Comparison of ENCODE assay signal across 18 cellular contexts in genomic region chr19:56933014-56933705, GRCh38.
DNase-seq lines count a peak whose midpoint lies in the region; ATAC-seq and TF ChIP-seq lines count a peak whose summit lies in the region.
"Had no signal": no experiment of that assay in that cellular context is flagged by ENCODE, and none has a peak within 500 bp of the region (broad histone marks: within the 10 kb centered on the region; RNA-seq: fewer than 3 reads in every experiment).

No MANE protein-coding gene starts in this region.

- peak overlapping the region; percentile 30 for H3K27ac ChIP-seq in layer of hippocampus (ENCODE audit: low read depth, low read length)
- H3K27ac ChIP-seq: BLaER1, SJSA1 had no signal

- peak; percentile 2 for DNase-seq in DMS79 treated with DMSO at 0.1 percent for 48 hours (lab: John Stamatoyannopoulos, UW)
- no peak for DNase-seq in DMS79 (lab: John Stamatoyannopoulos, UW)
- DNase-seq in amygdala (lab: John Stamatoyannopoulos, UW) = peak in 30 of 56 donors; percentile 1 to 72 (median 20)
- peak; percentile 55 for DNase-seq in retina
- no peak for DNase-seq in nephron progenitor cell
- no peak for DNase-seq in activated T-cell treated with anti-CD3 and anti-CD28 coated beads, Interleukin-2, amount 50 U/mL, for 72 hours
- DNase-seq in foreskin fibroblast = no peak
- DNase-seq: 8988T; CD8-positive, alpha-beta T cell; GF-D8; KG1; NCI-H1694 treated with DMSO at 0.1 percent for 48 hours; NCI-H446 treated with DMSO at 0.1 percent for 48 hours; NCI-H82; PC-3 had no signal

- H3K4me3 ChIP-seq in foreskin fibroblast (ENCODE audit: low read depth in 1 of 2, low read length in 2 of 2) = no peak overlapping the region
- H3K4me3 ChIP-seq: BLaER1, SJSA1 had no signal

- no peaks in the 10 kb centered on the region for H3K27me3 Mint-ChIP-seq in nephron progenitor cell (ENCODE audit: low read depth, poor library complexity)
- no peaks in the 10 kb centered on the region for H3K27me3 Mint-ChIP-seq in activated T-cell treated with anti-CD3 and anti-CD28 coated beads, Interleukin-2, amount 50 U/mL, for 72 hours (ENCODE audit: low read depth)

- ATAC-seq in activated T-cell treated with anti-CD3 and anti-CD28 coated beads, Interleukin-2, amount 50 U/mL, for 72 hours (replicated peaks in 1 of 2) = no peak
- ATAC-seq: CD8-positive, alpha-beta T cell; PC-3 had no signal

- TF ChIP-seq CTCF in nephron progenitor cell (IDR thresholded peaks at IDR 0.05) = no peak
- no peak for TF ChIP-seq CTCF in foreskin fibroblast (IDR thresholded peaks at IDR 0.05; ENCODE audit: low read depth, low read length)

- H3K4me1 Mint-ChIP-seq in nephron progenitor cell = no peaks in the 10 kb centered on the region
- no peaks in the 10 kb centered on the region for H3K4me1 Mint-ChIP-seq in activated T-cell treated with anti-CD3 and anti-CD28 coated beads, Interleukin-2, amount 50 U/mL, for 72 hours (ENCODE audit: low read depth)

- H3K4me3 Mint-ChIP-seq in nephron progenitor cell = no peak overlapping the region
- H3K4me3 Mint-ChIP-seq in activated T-cell treated with anti-CD3 and anti-CD28 coated beads, Interleukin-2, amount 50 U/mL, for 72 hours = no peak overlapping the region
- H3K4me3 Mint-ChIP-seq: CD8-positive, alpha-beta T cell had no signal

- no peak overlapping the region for H3K27ac Mint-ChIP-seq in nephron progenitor cell
- no peak overlapping the region for H3K27ac Mint-ChIP-seq in activated T-cell treated with anti-CD3 and anti-CD28 coated beads, Interleukin-2, amount 50 U/mL, for 72 hours
- H3K27ac Mint-ChIP-seq: CD8-positive, alpha-beta T cell had no signal

- peaks cover 40% of the 10 kb centered on the region for H3K9me3 Mint-ChIP-seq in nephron progenitor cell
- peaks cover 10 to 18% of the 10 kb centered on the region in 2 donors for H3K9me3 Mint-ChIP-seq in activated T-cell treated with anti-CD3 and anti-CD28 coated beads, Interleukin-2, amount 50 U/mL, for 72 hours

- H3K36me3 Mint-ChIP-seq in nephron progenitor cell (ENCODE audit: low read depth) = no peaks in the 10 kb centered on the region
- H3K36me3 Mint-ChIP-seq in activated T-cell treated with anti-CD3 and anti-CD28 coated beads, Interleukin-2, amount 50 U/mL, for 72 hours (ENCODE audit: insufficient read depth in 2 of 2) = peaks cover 7 to 10% of the 10 kb centered on the region in 2 donors

- no peaks in the 10 kb centered on the region for H3K27me3 ChIP-seq in layer of hippocampus (ENCODE audit: control insufficient read depth, insufficient read depth, low read length)
- H3K27me3 ChIP-seq: BLaER1, SJSA1 had no signal

Comparison
In these comparisons a context has a peak if more than half of its experiments do, and no peak if none do; other contexts are left out.
1. DNase-seq: peak in DMS79 treated with DMSO at 0.1 percent for 48 hours (single experiment), amygdala (30 of 56) and retina (single experiment); none in DMS79 (single experiment), nephron progenitor cell (single experiment), activated T-cell treated with anti-CD3 and anti-CD28 coated beads, Interleukin-2, amount 50 U/mL, for 72 hours (0 of 2) and foreskin fibroblast (0 of 2).